ENCODE assay signal across 9 cellular contexts in the genomic region with DNA sequence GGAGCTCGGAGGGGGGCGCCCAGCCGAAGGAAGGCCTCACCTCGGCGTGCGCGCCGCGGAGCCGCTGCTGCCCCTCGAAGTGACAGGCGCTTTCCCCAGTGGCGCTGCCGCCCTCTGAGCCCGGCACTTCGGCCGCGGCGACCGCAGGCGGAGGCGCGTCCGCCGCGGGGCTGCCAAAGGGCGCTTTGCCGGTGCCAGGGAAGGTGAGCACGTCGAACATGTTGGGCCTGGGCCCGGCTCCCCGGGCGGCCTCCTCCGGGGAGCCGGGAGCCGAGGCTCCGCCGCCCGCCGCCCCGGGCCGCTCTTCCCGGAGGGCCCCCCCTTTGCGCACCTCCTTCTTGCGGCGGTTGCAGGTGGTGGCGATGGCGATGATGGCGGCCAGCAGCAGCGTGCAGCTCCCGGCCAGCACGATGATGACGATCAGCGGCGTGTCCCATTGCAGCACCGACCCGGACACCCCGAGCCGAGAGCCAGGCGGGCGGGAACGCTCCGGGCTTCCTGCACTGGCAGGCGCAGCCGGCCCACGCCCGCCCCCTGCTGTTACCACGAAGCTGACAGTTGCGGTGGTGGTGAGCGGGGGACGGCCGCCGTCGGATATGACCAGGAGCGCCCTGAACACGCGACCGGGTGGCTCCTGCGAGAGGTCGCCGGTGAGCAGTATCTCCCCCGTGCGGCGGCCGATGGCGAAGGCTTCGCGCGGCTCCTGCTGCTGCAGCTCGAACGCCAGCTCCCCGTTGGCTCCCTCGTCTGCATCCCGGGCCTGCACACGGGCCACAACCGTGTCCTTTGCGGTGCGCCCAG. TPM values are rescaled to one million over a fixed set of nuclear protein-coding genes. Genes with fewer than 3 reads are reported as not detected.
DNase-seq lines count a peak whose midpoint lies in the region; ATAC-seq and TF ChIP-seq lines count a peak whose summit lies in the region.
"Had no signal": no experiment of that assay in that cellular context is flagged by ENCODE, and none has a peak within 500 bp of the region (broad histone marks: within the 10 kb centered on the region; RNA-seq: fewer than 3 reads in every experiment).

No MANE protein-coding gene starts in this region.

- H3K27me3 ChIP-seq in heart right ventricle, result peaks cover 35 to 96% (median 92%) of the 10 kb centered on the region in 7 donors

- TF ChIP-seq CTCF in heart right ventricle (IDR thresholded peaks at IDR 0.05), result peak in 7 of 9 donors; percentile 15 to 39 (median 32)

- 2 to 3% methylated on average over 91 to 98 of the region's 98 CpGs for WGBS in heart right ventricle, 2 donors

- DNase-seq in DMS 273 (lab: John Stamatoyannopoulos, UW; ENCODE audit: unreplicated experiment) (peak; percentile 57), DMS 273 treated with DMSO at 0.1 percent for 48 hours (lab: John Stamatoyannopoulos, UW) (no peak), UCSD-AML1 (lab: John Stamatoyannopoulos, UW; ENCODE audit: unreplicated experiment) (peak; percentile 33), heart right ventricle (peak in 1 of 2 donors; percentile 21), NCI-H2081 treated with DMSO at 0.1 percent for 48 hours (lab: John Stamatoyannopoulos, UW) (no peak), NOMO-1 treated with dmso at 0.1 percent for 144 hours (lab: John Stamatoyannopoulos, UW; ENCODE audit: unreplicated experiment) (no peak), COLO829 (ENCODE audit: low spot score) (no peak)
- peak; percentile 8 for DNase-seq in stimulated activated CD4-positive, alpha-beta T cell treated with anti-CD3 and anti-CD28 coated beads, Interleukin-4, amount 100 ng/mL, for 24 hours

- no peak overlapping the region for H3K27ac ChIP-seq in heart right ventricle

- H3K36me3 ChIP-seq in heart right ventricle, result no peaks in the 10 kb centered on the region

- intact Hi-C loops in heart right ventricle (cut with DNase I), result no loop called here

- H3K4me1 ChIP-seq in heart right ventricle, result peaks cover 3 to 36% (median 20%) of the 10 kb centered on the region in 9 donors

- H3K9me3 ChIP-seq in heart right ventricle, result no peaks in the 10 kb centered on the region

- peak overlapping the region in 6 of 10 donors; percentile 10 to 42 (median 14) for H3K4me3 ChIP-seq in heart right ventricle

- peak in 2 of 8 donors; percentile 3 to 11 for ATAC-seq in heart right ventricle

RNA-seq across cellular contexts. Expression of gene PCDH8, which starts 2.5 kb away (rescaled TPM):
- not detected for total RNA-seq in heart right ventricle
- polyA plus RNA-seq in heart right ventricle, result not detected
- total RNA-seq: pulmonary artery endothelial cell had no signal

Comparison
In these comparisons a context has a peak if more than half of its experiments do, and no peak if none do; other contexts are left out.
1. DNase-seq: peak in DMS 273 (single experiment), UCSD-AML1 (single experiment) and stimulated activated CD4-positive, alpha-beta T cell treated with anti-CD3 and anti-CD28 coated beads, Interleukin-4, amount 100 ng/mL, for 24 hours (single experiment); none in DMS 273 treated with DMSO at 0.1 percent for 48 hours (single experiment), NCI-H2081 treated with DMSO at 0.1 percent for 48 hours (single experiment), NOMO-1 treated with dmso at 0.1 percent for 144 hours (single experiment) and COLO829 (single experiment).